ENCODE assay signal across 32 cellular contexts in the genomic region with DNA sequence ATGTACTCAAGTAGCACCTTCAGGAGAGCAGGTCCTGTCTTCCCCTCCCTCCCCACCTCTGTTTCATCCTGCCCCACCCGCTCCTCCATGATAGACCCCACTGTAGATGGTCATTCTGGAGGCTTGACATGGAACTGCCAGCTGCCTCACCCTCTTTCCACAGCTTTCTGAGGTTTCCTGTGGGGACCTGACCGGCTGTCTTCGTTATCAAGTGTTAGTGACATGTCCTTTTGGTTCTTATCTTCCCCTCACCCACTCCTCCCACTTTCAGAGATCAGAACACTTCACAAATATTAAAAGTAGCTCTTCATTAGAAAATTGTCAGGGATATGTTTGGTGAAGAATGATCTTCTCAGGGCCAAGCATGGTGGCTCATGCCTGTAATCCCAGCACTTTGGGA. TPM values are rescaled to one million over a fixed set of nuclear protein-coding genes. Genes with fewer than 3 reads are reported as not detected.
"Had no signal": no experiment of that assay in that cellular context is flagged by ENCODE, and none has a peak within 500 bp of the region (broad histone marks: within the 10 kb centered on the region; RNA-seq: fewer than 3 reads in every experiment).

No MANE protein-coding gene starts in this region.

- H3K9me3 Mint-ChIP-seq: natural killer cell, nephron progenitor cell had no signal

- FAIRE-seq: keratinocyte, pancreas, urothelium cell line had no signal

- H3K4me3 Mint-ChIP-seq: mesothelial cell of epicardium; naive B cell; natural killer cell; nephron progenitor cell; stimulated activated naive B cell treated with anti-CD40 and anti-IgM and Interleukin-4, amounts not matched to agents 10 μg/mL and 1 μg/mL and 100 μg/mL, for 72 hours had no signal

- DNase-seq: heart right ventricle; kidney glomerular epithelial cell; left colon; left lung; mesendoderm; naive B cell; natural killer cell; nephron progenitor cell; nucleus accumbens; pancreas; posterior cingulate gyrus; retina; right cardiac atrium; stimulated activated CD4-positive, alpha-beta T cell treated with anti-CD3 and anti-CD28 coated beads, Interleukin-12 subunit alpha, Interleukin-12 subunit beta, amount 100 ng/mL, for 4 hours; stimulated activated CD4-positive, alpha-beta T cell treated with anti-CD3 and anti-CD28 coated beads, Interleukin-15, amount 100 ng/mL, for 24 hours; stimulated activated CD4-positive, alpha-beta T cell treated with anti-CD3 and anti-CD28 coated beads, Interleukin-2, amount 100 ng/mL, for 24 hours; stimulated activated CD4-positive, alpha-beta T cell treated with anti-CD3 and anti-CD28 coated beads, Interleukin-4, amount 100 ng/mL, for 1 hour; stimulated activated naive B cell treated with anti-CD40 and anti-IgM and Interleukin-4, amounts not matched to agents 10 μg/mL and 1 μg/mL and 100 μg/mL, for 72 hours; stimulated activated naive CD8-positive, alpha-beta T cell treated with anti-CD3 and anti-CD28 coated beads, Interleukin-15, Interleukin-2, amounts not matched to agents 100 U/mL and 50 U/mL, for 24 hours; stomach; testis; thyroid gland; trophoblast cell; upper lobe of right lung had no signal

- H3K27me3 ChIP-seq: heart right ventricle, hepatocyte, left lung, pancreas, stomach, testis, thyroid gland, upper lobe of right lung had no signal

- H3K4me1 ChIP-seq: heart right ventricle, left lung, pancreas, prostate gland, stomach, testis, thyroid gland, upper lobe of right lung had no signal

- H3K27ac Mint-ChIP-seq: mesothelial cell of epicardium; naive B cell; natural killer cell; nephron progenitor cell; stimulated activated naive B cell treated with anti-CD40 and anti-IgM and Interleukin-4, amounts not matched to agents 10 μg/mL and 1 μg/mL and 100 μg/mL, for 72 hours had no signal

- H3K4me1 Mint-ChIP-seq: mesothelial cell of epicardium; naive B cell; natural killer cell; nephron progenitor cell; stimulated activated naive B cell treated with anti-CD40 and anti-IgM and Interleukin-4, amounts not matched to agents 10 μg/mL and 1 μg/mL and 100 μg/mL, for 72 hours had no signal

- H3K36me3 Mint-ChIP-seq: mesothelial cell of epicardium; naive B cell; natural killer cell; stimulated activated naive B cell treated with anti-CD40 and anti-IgM and Interleukin-4, amounts not matched to agents 10 μg/mL and 1 μg/mL and 100 μg/mL, for 72 hours had no signal

- H3K4me3 ChIP-seq: heart right ventricle, hepatocyte, left lung, lung, pancreas, prostate gland, skin epidermis, stomach, testis, thyroid gland, upper lobe of right lung had no signal

- H3K27ac ChIP-seq: heart right ventricle, hepatocyte, left lung, pancreas, prostate gland, skin epidermis, stomach, testis, thyroid gland, upper lobe of right lung had no signal

- H3K9me3 ChIP-seq: left lung, pancreas, prostate gland, stomach, testis, thyroid gland, upper lobe of right lung had no signal

- H3K36me3 ChIP-seq: heart right ventricle, left lung, pancreas, prostate gland, stomach, thyroid gland, upper lobe of right lung had no signal

- ATAC-seq: heart right ventricle; left colon; left lung; natural killer cell; pancreas; sciatic nerve; stimulated activated naive B cell treated with anti-CD40 and anti-IgM and Interleukin-4, amounts not matched to agents 10 μg/mL and 1 μg/mL and 100 μg/mL, for 72 hours; stimulated activated naive CD8-positive, alpha-beta T cell treated with anti-CD3 and anti-CD28 coated beads, Interleukin-15, Interleukin-2, amounts not matched to agents 100 U/mL and 50 U/mL, for 24 hours; upper lobe of right lung had no signal

RNA-seq across cellular contexts. Expression of gene MEGF10, which starts 52.7 kb away (rescaled TPM):
- polyA plus RNA-seq: keratinocyte had no signal
